ENCODE assay signal across 1 cellular context in genomic region chr3:90010341-90010740, GRCh38.
TF ChIP-seq lines count a peak whose summit lies in the region.

No MANE protein-coding gene starts in this region.

TF ChIP-seq in H1, 55 proteins besides CTCF, POLR2A, EP300 and RAD21:
- TF ChIP-seq TEAD4 (IDR thresholded peaks at IDR 0.05; ENCODE audit: low read depth, low read length) (peak; percentile 70; the same call in 1 of the 2 replicates), FOSL1 (IDR thresholded peaks at IDR 0.05; ENCODE audit: insufficient read depth, low read depth, low read length) (no peak), HDAC6 (IDR thresholded peaks at IDR 0.05; ENCODE audit: low read depth, low read length) (no peak), CHD1 (IDR thresholded peaks at IDR 0.05; ENCODE audit: low read depth, low read length) (no peak), SIX5 (IDR thresholded peaks at IDR 0.05; ENCODE audit: low read depth, low read length) (no peak)
TF ChIP-seq in H1: peak in this region for 1.
